ENCODE assay signal across 8 cellular contexts in the genomic region with DNA sequence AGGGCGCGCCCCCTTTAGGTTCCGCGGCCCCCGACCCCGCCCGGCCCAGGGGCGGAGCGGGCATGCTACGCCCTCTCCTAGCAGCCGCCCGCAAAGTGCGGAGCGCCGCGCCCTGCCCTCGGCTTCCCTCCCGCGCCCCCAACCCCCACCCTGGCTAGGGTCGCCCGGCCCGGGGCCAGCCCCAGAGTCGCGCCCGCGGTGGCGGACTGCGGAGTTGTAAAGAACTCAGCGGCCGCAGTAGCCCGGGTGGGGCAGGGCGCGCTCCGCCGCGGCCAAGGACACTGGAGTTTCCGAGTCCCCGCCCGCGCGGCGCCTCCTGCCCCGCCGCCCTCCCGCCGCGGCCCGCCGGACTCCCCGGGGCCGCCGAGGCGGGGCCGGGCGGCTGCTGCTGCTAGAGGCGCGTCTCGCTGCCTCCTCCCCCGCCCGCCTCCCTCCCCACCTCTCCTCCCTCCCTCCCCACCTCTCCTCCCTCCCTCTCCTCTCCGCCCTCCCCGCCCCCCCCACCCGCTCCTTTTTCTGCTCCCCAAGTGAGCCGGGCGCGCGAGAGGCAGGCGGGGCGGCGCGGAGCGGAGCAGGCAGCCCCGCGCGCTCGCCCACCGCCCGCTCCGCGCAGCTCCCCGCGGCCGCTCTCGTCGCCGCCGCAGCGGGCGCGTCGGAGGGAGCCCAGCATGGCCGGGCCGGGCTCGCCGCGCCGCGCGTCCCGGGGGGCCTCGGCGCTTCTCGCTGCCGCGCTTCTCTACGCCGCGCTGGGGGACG.
DNase-seq lines count a peak whose midpoint lies in the region; ATAC-seq and TF ChIP-seq lines count a peak whose summit lies in the region.

TSS of gene CACNA2D3 (plus strand) at position 507 of the 756 bp plus-strand sequence.

- TF ChIP-seq CTCF in OCI-LY1 (IDR thresholded peaks at IDR 0.05; ENCODE audit: low read length) (no peak), fibroblast of pulmonary artery (IDR thresholded peaks at IDR 0.05; ENCODE audit: low read length, missing control alignments) (no peak)

- H3K79me2 ChIP-seq in OCI-LY1 (ENCODE audit: insufficient read depth, low read length): no peaks in the 10 kb centered on the region

- no peak for ATAC-seq in HG03108 (IDR thresholded peaks at IDR 0.05; ENCODE audit: unreplicated experiment)
- no peak for ATAC-seq in HG02981 (IDR thresholded peaks at IDR 0.05; ENCODE audit: unreplicated experiment)
- ATAC-seq in GM19395 (IDR thresholded peaks at IDR 0.05; ENCODE audit: unreplicated experiment): no peak

- no peak within 1 kb of the TSS for H2AFZ ChIP-seq in OCI-LY1 (ENCODE audit: low read length)

- H3K27me3 ChIP-seq in OCI-LY1 (ENCODE audit: insufficient read depth, low read length): no peaks in the 10 kb centered on the region

- H3K27ac ChIP-seq in OCI-LY1 (ENCODE audit: low read depth, low read length, poor library complexity, severe bottlenecking): no peak within 1 kb of the TSS

- no peaks in the 10 kb centered on the region for H3K9me3 ChIP-seq in OCI-LY1 (ENCODE audit: low read length)

- no peaks in the 10 kb centered on the region for H3F3A ChIP-seq in OCI-LY1 (ENCODE audit: insufficient read depth, low read length)

- H3K9ac ChIP-seq in OCI-LY1 (ENCODE audit: low read length): no peak within 1 kb of the TSS

- no peaks in the 10 kb centered on the region for H3K4me1 ChIP-seq in OCI-LY1 (ENCODE audit: insufficient read depth, low read length, severe bottlenecking)

- peak; percentile 72 for DNase-seq in DMS53 (lab: John Stamatoyannopoulos, UW)
- DNase-seq in DMS53 treated with DMSO at 0.1 percent for 48 hours (lab: John Stamatoyannopoulos, UW; ENCODE audit: unreplicated experiment): no peak
- peak; percentile 63 for DNase-seq in fibroblast of pulmonary artery (ENCODE audit: low read depth)
- peak in 32 of 56 donors; percentile 14 to 81 (median 46) for DNase-seq in nucleus accumbens (lab: John Stamatoyannopoulos, UW)

- H3K4me3 ChIP-seq in OCI-LY1 (ENCODE audit: low read depth, low read length, poor library complexity, severe bottlenecking) (peak within 1 kb of the TSS; percentile 49), fibroblast of pulmonary artery (replicated peaks; ENCODE audit: low read depth, low read length) (peak within 1 kb of the TSS; percentile 56)

- H3K36me3 ChIP-seq in OCI-LY1 (ENCODE audit: insufficient read depth, low read length): no peaks in the 10 kb centered on the region

- no peaks in the 10 kb centered on the region for H3K9me2 ChIP-seq in OCI-LY1 (ENCODE audit: low read depth, low read length)

- H3K4me2 ChIP-seq in OCI-LY1 (ENCODE audit: low read length): peak within 1 kb of the TSS; percentile 51; the same call in 1 of the 2 replicates

- no peaks in the 10 kb centered on the region for H4K20me1 ChIP-seq in OCI-LY1 (ENCODE audit: insufficient read depth, low read length)
